In the genomic region with DNA sequence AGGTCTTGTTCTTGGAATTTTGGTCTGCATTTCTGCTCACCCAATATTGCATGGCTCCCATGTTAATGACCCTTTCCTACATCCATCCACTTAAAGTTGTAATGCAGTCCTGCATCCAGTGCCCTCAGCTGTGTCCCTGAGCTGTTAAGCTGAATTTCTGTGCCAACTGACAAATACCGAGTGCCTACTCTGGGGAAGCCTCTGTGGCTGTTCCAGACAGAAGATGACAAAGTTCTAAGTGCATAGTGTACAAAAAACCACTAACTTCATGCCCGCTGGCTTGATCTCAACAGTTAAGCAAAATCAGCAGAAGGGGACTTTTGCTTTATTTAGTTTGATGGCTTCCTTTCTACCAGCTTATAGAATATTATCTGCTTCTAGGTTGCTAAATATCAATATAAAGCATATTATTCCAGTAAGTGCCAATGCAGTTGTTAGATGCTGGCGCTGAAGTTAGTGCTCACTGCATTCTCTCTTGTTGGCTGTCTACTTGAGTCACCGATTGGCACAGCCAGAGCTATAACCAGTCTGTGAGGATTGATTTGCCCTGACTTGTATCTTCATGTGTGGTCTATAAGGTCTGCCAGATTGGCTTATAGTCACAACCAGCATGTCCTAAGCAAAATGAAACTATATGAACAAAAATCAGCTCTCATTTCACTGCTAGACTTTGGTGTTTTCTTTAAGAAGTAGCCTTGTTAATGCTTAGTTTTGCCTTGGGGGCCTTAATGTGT, we compare ENCODE assay signal across 9 cellular contexts.
DNase-seq lines count a peak whose midpoint lies in the region; ATAC-seq and TF ChIP-seq lines count a peak whose summit lies in the region.
"Had no signal": no experiment of that assay in that cellular context is flagged by ENCODE, and none has a peak within 500 bp of the region (broad histone marks: within the 10 kb centered on the region; RNA-seq: fewer than 3 reads in every experiment).

No MANE protein-coding gene starts in this region.

- H3K4me3 Mint-ChIP-seq in MCF 10A (ENCODE audit: unreplicated experiment) (peak overlapping the region; percentile 64), immature natural killer cell (no peak overlapping the region)
- no peak overlapping the region for H3K4me3 Mint-ChIP-seq in stimulated activated memory B cell treated with anti-CD40 and anti-IgM and Interleukin-4, amounts not matched to agents 10 μg/mL and 1 μg/mL and 100 μg/mL, for 72 hours

- POLR2A ChIA-PET in MCF 10A (lab: Yijun Ruan, JAX), result interaction anchor here (0.7 to 5.8 kb wide), 22 partner anchors 11 to 198 kb away, joined by 3 to 63 read pairs (median 6); a partner anchor contains a TSS

- no peak for ATAC-seq in stimulated activated memory B cell treated with anti-CD40 and anti-IgM and Interleukin-4, amounts not matched to agents 10 μg/mL and 1 μg/mL and 100 μg/mL, for 72 hours

- peaks cover 29% of the 10 kb centered on the region for H3K4me1 Mint-ChIP-seq in MCF 10A (ENCODE audit: insufficient read depth, unreplicated experiment)
- H3K4me1 Mint-ChIP-seq in immature natural killer cell, result peaks cover 10 to 29% of the 10 kb centered on the region in 2 donors
- H3K4me1 Mint-ChIP-seq in stimulated activated memory B cell treated with anti-CD40 and anti-IgM and Interleukin-4, amounts not matched to agents 10 μg/mL and 1 μg/mL and 100 μg/mL, for 72 hours, result peaks cover 17% of the 10 kb centered on the region

- CTCF ChIA-PET in MCF 10A (lab: Yijun Ruan, JAX), result interaction anchor here (0.6 to 6.2 kb wide), 9 partner anchors 13 to 222 kb away, joined by 3 to 35 read pairs (median 4); no protein-coding TSS in a partner anchor

- peak overlapping the region; percentile 84 for H3K27ac Mint-ChIP-seq in MCF 10A (ENCODE audit: low read depth, unreplicated experiment)
- peak overlapping the region; percentile 10 to 80 (median 54) for H3K27ac Mint-ChIP-seq in immature natural killer cell
- H3K27ac Mint-ChIP-seq in stimulated activated memory B cell treated with anti-CD40 and anti-IgM and Interleukin-4, amounts not matched to agents 10 μg/mL and 1 μg/mL and 100 μg/mL, for 72 hours, result no peak overlapping the region

- no peaks in the 10 kb centered on the region for H3K9me3 Mint-ChIP-seq in MCF 10A (ENCODE audit: unreplicated experiment)
- H3K9me3 Mint-ChIP-seq in immature natural killer cell, result no peaks in the 10 kb centered on the region
- no peaks in the 10 kb centered on the region for H3K9me3 Mint-ChIP-seq in stimulated activated memory B cell treated with anti-CD40 and anti-IgM and Interleukin-4, amounts not matched to agents 10 μg/mL and 1 μg/mL and 100 μg/mL, for 72 hours

- BruUV-seq in MCF 10A (replicated peaks; lab: Mats Ljungman, UMichigan), result no TSS peak

- TF ChIP-seq CTCF in MCF 10A (IDR thresholded peaks at IDR 0.05; ENCODE audit: unreplicated experiment), result no peak

- DNase-seq in Kasumi-1 (lab: John Stamatoyannopoulos, UW) (peak; percentile 29), MCF 10A (ENCODE audit: unreplicated experiment) (peak; percentile 94), immature natural killer cell (no peak), stromal cell of bone marrow (ENCODE audit: low read depth) (peak; percentile 32), SHP77 (lab: John Stamatoyannopoulos, UW) (no peak)
- no peak for DNase-seq in activated CD4-positive, CD25-positive, alpha-beta regulatory T cell treated with anti-CD3 and anti-CD28 coated beads, Interleukin-2, amount 50 U/mL, for 72 hours
- DNase-seq: central memory CD4-positive, alpha-beta T cell; NCI-H1930 had no signal

- H3K27me3 Mint-ChIP-seq in MCF 10A (ENCODE audit: insufficient read depth, unreplicated experiment) (no peaks in the 10 kb centered on the region), immature natural killer cell (ENCODE audit: low read depth in 3 of 3) (peaks cover 0 to 7% (median 3%) of the 10 kb centered on the region in 3 donors)
- H3K27me3 Mint-ChIP-seq in stimulated activated memory B cell treated with anti-CD40 and anti-IgM and Interleukin-4, amounts not matched to agents 10 μg/mL and 1 μg/mL and 100 μg/mL, for 72 hours, result no peaks in the 10 kb centered on the region

- intact Hi-C loops in MCF 10A (cut with micrococcal nuclease), result loop anchor here (1.0 to 5.0 kb wide), 3 partner anchors 114 to 199 kb away; a partner anchor contains a TSS

- H3K36me3 Mint-ChIP-seq in MCF 10A (ENCODE audit: insufficient read depth, unreplicated experiment) (peaks cover 66% of the 10 kb centered on the region), immature natural killer cell (peaks cover 17 to 40% (median 22%) of the 10 kb centered on the region in 3 donors)
- peaks cover 64% of the 10 kb centered on the region for H3K36me3 Mint-ChIP-seq in stimulated activated memory B cell treated with anti-CD40 and anti-IgM and Interleukin-4, amounts not matched to agents 10 μg/mL and 1 μg/mL and 100 μg/mL, for 72 hours

Comparison
In these comparisons a context has a peak if more than half of its experiments do, and no peak if none do; other contexts are left out.
1. DNase-seq: peak in Kasumi-1 (2 of 2), MCF 10A (single experiment) and stromal cell of bone marrow (single experiment); none in immature natural killer cell (0 of 3), SHP77 (0 of 2) and activated CD4-positive, CD25-positive, alpha-beta regulatory T cell treated with anti-CD3 and anti-CD28 coated beads, Interleukin-2, amount 50 U/mL, for 72 hours (single experiment).